Comparison of ENCODE assay signal across 35 cellular contexts in genomic region chr19:34088292-34088691, GRCh38.
"Had no signal": no experiment of that assay in that cellular context is flagged by ENCODE, and none has a peak within 500 bp of the region (broad histone marks: within the 10 kb centered on the region; RNA-seq: fewer than 3 reads in every experiment).

No MANE protein-coding gene starts in this region.

- H3K4me3 Mint-ChIP-seq: activated CD4-positive, alpha-beta memory T cell treated with anti-CD3 and anti-CD28 coated beads for 36 hours; activated CD4-positive, alpha-beta T cell treated with anti-CD3 and anti-CD28 coated beads for 36 hours; activated naive CD4-positive, alpha-beta T cell treated with anti-CD3 and anti-CD28 coated beads, Interleukin-2, amount 10 ng/mL, durations not matched to agents 7 days and 5 days; activated naive CD8-positive, alpha-beta T cell; activated naive CD8-positive, alpha-beta T cell treated with anti-CD3 and anti-CD28 coated beads, Interleukin-2, amount 50 U/mL, for 24 hours; activated T-cell treated with anti-CD3 and anti-CD28 coated beads, Interleukin-2, amount 50 U/mL, for 4 hours; activated T-helper 1 cell treated with anti-CD3 and anti-CD28 coated beads, Interleukin-12 subunit alpha, Interleukin-12 subunit beta, Interleukin-2, Interleukin-4 antibody, amounts not matched to agents 30 ng/mL and 10 ng/mL and 1 ng/mL, durations not matched to agents 14 hours and 24 hours and 36 hours; T-cell had no signal

- H3K9me3 Mint-ChIP-seq: activated naive CD4-positive, alpha-beta T cell treated with anti-CD3 and anti-CD28 coated beads, Interleukin-2, amount 10 ng/mL, durations not matched to agents 7 days and 5 days; activated naive CD8-positive, alpha-beta T cell treated with anti-CD3 and anti-CD28 coated beads, Interleukin-2, amount 50 U/mL, for 24 hours; activated T-cell treated with anti-CD3 and anti-CD28 coated beads, Interleukin-2, amount 50 U/mL, for 4 hours; activated T-helper 1 cell treated with anti-CD3 and anti-CD28 coated beads, Interleukin-12 subunit alpha, Interleukin-12 subunit beta, Interleukin-2, Interleukin-4 antibody, amounts not matched to agents 30 ng/mL and 10 ng/mL and 1 ng/mL, durations not matched to agents 14 hours and 24 hours and 36 hours had no signal

- H3K36me3 Mint-ChIP-seq: activated CD4-positive, alpha-beta memory T cell treated with anti-CD3 and anti-CD28 coated beads for 36 hours; activated naive CD4-positive, alpha-beta T cell treated with anti-CD3 and anti-CD28 coated beads, Interleukin-2, amount 10 ng/mL, durations not matched to agents 7 days and 5 days; activated naive CD8-positive, alpha-beta T cell; T-cell had no signal

- H3K27me3 ChIP-seq: brain microvascular endothelial cell, MG63 had no signal

- FAIRE-seq: RCC 7860, TTC549 had no signal

- H3K9ac ChIP-seq: KMS-11 had no signal

- H3K36me3 ChIP-seq: brain microvascular endothelial cell, MG63 had no signal

- ATAC-seq: activated CD4-positive, alpha-beta T cell treated with anti-CD3 and anti-CD28 coated beads for 36 hours; activated CD4-positive, CD25-positive, alpha-beta regulatory T cell treated with anti-CD3 and anti-CD28 coated beads, Interleukin-2, amount 50 U/mL, for 24 hours; activated naive CD8-positive, alpha-beta T cell treated with anti-CD3 and anti-CD28 coated beads, Interleukin-2, amount 50 U/mL, for 24 hours; activated T-cell treated with anti-CD3 and anti-CD28 coated beads, Interleukin-2, amount 50 U/mL, for 4 hours; Right ventricle myocardium inferior; SK-N-SH treated with all-trans-retinoic acid at 6 μM for 48 hours; T-cell had no signal

- H3K4me1 Mint-ChIP-seq: activated CD4-positive, alpha-beta T cell treated with anti-CD3 and anti-CD28 coated beads for 36 hours; activated naive CD4-positive, alpha-beta T cell treated with anti-CD3 and anti-CD28 coated beads, Interleukin-2, amount 10 ng/mL, durations not matched to agents 7 days and 5 days; activated naive CD8-positive, alpha-beta T cell treated with anti-CD3 and anti-CD28 coated beads, Interleukin-2, amount 50 U/mL, for 24 hours; T-cell had no signal

- H3K4me2 ChIP-seq: KMS-11 had no signal

- H3K27ac ChIP-seq: brain microvascular endothelial cell, KMS-11, RWPE1 had no signal

- H3K27ac Mint-ChIP-seq: activated CD4-positive, alpha-beta memory T cell treated with anti-CD3 and anti-CD28 coated beads for 36 hours; activated CD4-positive, alpha-beta T cell treated with anti-CD3 and anti-CD28 coated beads for 36 hours; activated naive CD4-positive, alpha-beta T cell treated with anti-CD3 and anti-CD28 coated beads, Interleukin-2, amount 10 ng/mL, durations not matched to agents 7 days and 5 days; activated naive CD8-positive, alpha-beta T cell; activated naive CD8-positive, alpha-beta T cell treated with anti-CD3 and anti-CD28 coated beads, Interleukin-2, amount 50 U/mL, for 24 hours; activated T-helper 1 cell treated with anti-CD3 and anti-CD28 coated beads, Interleukin-12 subunit alpha, Interleukin-12 subunit beta, Interleukin-2, Interleukin-4 antibody, amounts not matched to agents 30 ng/mL and 10 ng/mL and 1 ng/mL, durations not matched to agents 14 hours and 24 hours and 36 hours; T-cell had no signal

- DNase-seq: activated CD4-positive, alpha-beta memory T cell treated with anti-CD3 and anti-CD28 coated beads for 36 hours; activated CD4-positive, alpha-beta T cell treated with anti-CD3 and anti-CD28 coated beads for 36 hours; activated CD4-positive, alpha-beta T cell treated with anti-CD3 and anti-CD28 coated beads, Interleukin-2, amount 50 U/mL, for 1 hour; activated CD8-positive, alpha-beta memory T cell treated with anti-CD3 and anti-CD28 coated beads, Interleukin-2, amount 50 U/mL, for 4 hours; activated gamma-delta T cell treated with Interleukin-2 at 50 U/mL for 16 hours; activated naive CD4-positive, alpha-beta T cell treated with anti-CD3 and anti-CD28 coated beads, Interleukin-2, amount 10 ng/mL, durations not matched to agents 7 days and 5 days; activated naive CD8-positive, alpha-beta T cell treated with anti-CD3 and anti-CD28 coated beads, Interleukin-2, amount 50 U/mL, for 24 hours; activated T-cell treated with anti-CD3 and anti-CD28 coated beads for 4 hours; activated T-cell treated with anti-CD3 and anti-CD28 coated beads, Interleukin-2, amount 50 U/mL, for 4 hours; amniotic stem cell; aorta; brain microvascular endothelial cell; central memory CD4-positive, alpha-beta T cell; MG63; NCI-H1048; NCI-H1105 treated with DMSO at 0.1 percent for 48 hours; NCI-H1436; NCI-H1694; NCI-H1930; NCI-H2081 treated with DMSO at 0.1 percent for 48 hours; NCI-H345; NCI-H524 treated with DMSO at 0.1 percent for 48 hours; SIG-M5; T-cell; T-helper 2 cell; T1000 had no signal

- H3K4me3 ChIP-seq: MG63 had no signal
